12 cellular contexts compared by ENCODE assay signal in genomic region chr17:49616546-49617205, GRCh38. TPM values are rescaled to one million over a fixed set of nuclear protein-coding genes. Genes with fewer than 3 reads are reported as not detected.
DNase-seq lines count a peak whose midpoint lies in the region; ATAC-seq and TF ChIP-seq lines count a peak whose summit lies in the region.
"Had no signal": no experiment of that assay in that cellular context is flagged by ENCODE, and none has a peak within 500 bp of the region (broad histone marks: within the 10 kb centered on the region; RNA-seq: fewer than 3 reads in every experiment).

No MANE protein-coding gene starts in this region.

- H3K36me3 ChIP-seq in fibroblast of lung (ENCODE audit: control insufficient read depth, insufficient read depth, low read length), result no peaks in the 10 kb centered on the region

- no peaks in the 10 kb centered on the region for H3K9me3 ChIP-seq in fibroblast of lung (ENCODE audit: control insufficient read depth, insufficient read depth, low read depth, low read length)

- ATAC-seq in GM21529 (IDR thresholded peaks at IDR 0.05; ENCODE audit: unreplicated experiment) (no peak), HG03095 (IDR thresholded peaks at IDR 0.05; ENCODE audit: unreplicated experiment) (no peak)

- H3K27ac Mint-ChIP-seq in nephron progenitor cell, result peak overlapping the region; percentile 43

- no peaks in the 10 kb centered on the region for H4K20me1 ChIP-seq in fibroblast of lung (ENCODE audit: control insufficient read depth, extremely low read depth, insufficient read depth, low read length)

- no peak overlapping the region for H3K27ac ChIP-seq in fibroblast of lung (ENCODE audit: insufficient read depth, low read length)

- no peak overlapping the region for H3K9ac ChIP-seq in fibroblast of lung (ENCODE audit: insufficient read depth, low read length)

- H2AFZ ChIP-seq in fibroblast of lung (ENCODE audit: low read length), result no peak overlapping the region

- no peaks in the 10 kb centered on the region for H3K79me2 ChIP-seq in fibroblast of lung (ENCODE audit: control insufficient read depth, insufficient read depth, low read length)

- no peak for TF ChIP-seq CTCF in fibroblast of lung (conservative IDR thresholded peaks at IDR 0.05 in 1 of 2, IDR thresholded peaks at IDR 0.05 in 1 of 2; ENCODE audit: low read depth in 1 of 2, low read length in 2 of 2)
- no peak for TF ChIP-seq CTCF in nephron progenitor cell (IDR thresholded peaks at IDR 0.05)

- H3K4me3 Mint-ChIP-seq in nephron progenitor cell, result no peak overlapping the region
- H3K4me3 Mint-ChIP-seq: immature natural killer cell had no signal

- peaks cover 8% of the 10 kb centered on the region for H3K4me1 ChIP-seq in fibroblast of lung (ENCODE audit: control insufficient read depth, extremely low read depth, insufficient read depth, low read length)

- no peak overlapping the region for H3K4me3 ChIP-seq in fibroblast of lung (replicated peaks in 1 of 4; ENCODE audit: control extremely low read depth in 1 of 4, insufficient read depth in 1 of 4, low read depth in 3 of 4, low read length in 4 of 4)

- peaks cover 44% of the 10 kb centered on the region for H3K36me3 Mint-ChIP-seq in nephron progenitor cell (ENCODE audit: low read depth)

- H3K4me1 Mint-ChIP-seq in nephron progenitor cell, result peaks cover 13% of the 10 kb centered on the region

- DNase-seq in AG20443 (ENCODE audit: low spot score) (peak; percentile 81), NCI-H2171 treated with DMSO at 0.1 percent for 48 hours (lab: John Stamatoyannopoulos, UW) (peak; percentile 80), fibroblast of lung (ENCODE audit: low read depth in 2 of 2) (peak; percentile 90 to 93), nephron progenitor cell (no peak), NCI-H2107 (lab: John Stamatoyannopoulos, UW) (no peak), NCI-H2196 (lab: John Stamatoyannopoulos, UW; ENCODE audit: unreplicated experiment) (no peak)
- DNase-seq: immature natural killer cell; NCI-H1048; stimulated activated CD4-positive, alpha-beta T cell treated with anti-CD3 and anti-CD28 coated beads, Interleukin-4, amount 100 ng/mL, for 24 hours had no signal

- no peaks in the 10 kb centered on the region for H3K9me3 Mint-ChIP-seq in nephron progenitor cell
- H3K9me3 Mint-ChIP-seq: immature natural killer cell had no signal

- no peaks in the 10 kb centered on the region for H3K27me3 ChIP-seq in fibroblast of lung (ENCODE audit: control insufficient read depth, insufficient read depth, low read length)

- H3K27me3 Mint-ChIP-seq in nephron progenitor cell (ENCODE audit: low read depth, poor library complexity), result no peaks in the 10 kb centered on the region

- H3K4me2 ChIP-seq in fibroblast of lung (ENCODE audit: extremely low read depth, insufficient read depth, low read length), result peak overlapping the region; percentile 72

RNA-seq across cellular contexts. Expression of gene NXPH3, which starts 41.0 kb away (rescaled TPM):
- 0.66 and 0.77 TPM in 2 replicates for total RNA-seq in fibroblast of lung
- 0.19 and 0.36 TPM in 2 replicates for polyA plus RNA-seq in fibroblast of lung
- 0.31 and 0.48 TPM in 2 replicates for polyA plus RNA-seq in fibroblast of lung (2012)
- 0.39 TPM in 1 of 2 replicates, not detected in the other for polyA minus RNA-seq in fibroblast of lung (ENCODE audit: low replicate concordance)
- total RNA-seq: T-helper 1 cell treated with Interleukin-12 subunit alpha and Interleukin-12 subunit beta and Interleukin-4 antibody, amounts not matched to agents 30 ng/mL and 1 ng/mL, for 36 hours had no signal
- polyA plus RNA-seq: immature natural killer cell had no signal

Comparison
In these comparisons a context has a peak if more than half of its experiments do, and no peak if none do; other contexts are left out.
1. DNase-seq: peak in AG20443 (single experiment), NCI-H2171 treated with DMSO at 0.1 percent for 48 hours (single experiment) and fibroblast of lung (2 of 2); none in nephron progenitor cell (single experiment), NCI-H2107 (single experiment) and NCI-H2196 (single experiment).